In genomic region chr2:147846382-147847081, GRCh38 we compare ENCODE assay signal across 1 cellular context.
TF ChIP-seq lines count a peak whose summit lies in the region.

No MANE protein-coding gene starts in this region.

TF ChIP-seq in SK-N-SH treated with all-trans-retinoic acid at 6 μM for 48 hours, 23 proteins besides CTCF, POLR2A, EP300 and RAD21 (continued from another document):
- TF ChIP-seq, protein P1, sequence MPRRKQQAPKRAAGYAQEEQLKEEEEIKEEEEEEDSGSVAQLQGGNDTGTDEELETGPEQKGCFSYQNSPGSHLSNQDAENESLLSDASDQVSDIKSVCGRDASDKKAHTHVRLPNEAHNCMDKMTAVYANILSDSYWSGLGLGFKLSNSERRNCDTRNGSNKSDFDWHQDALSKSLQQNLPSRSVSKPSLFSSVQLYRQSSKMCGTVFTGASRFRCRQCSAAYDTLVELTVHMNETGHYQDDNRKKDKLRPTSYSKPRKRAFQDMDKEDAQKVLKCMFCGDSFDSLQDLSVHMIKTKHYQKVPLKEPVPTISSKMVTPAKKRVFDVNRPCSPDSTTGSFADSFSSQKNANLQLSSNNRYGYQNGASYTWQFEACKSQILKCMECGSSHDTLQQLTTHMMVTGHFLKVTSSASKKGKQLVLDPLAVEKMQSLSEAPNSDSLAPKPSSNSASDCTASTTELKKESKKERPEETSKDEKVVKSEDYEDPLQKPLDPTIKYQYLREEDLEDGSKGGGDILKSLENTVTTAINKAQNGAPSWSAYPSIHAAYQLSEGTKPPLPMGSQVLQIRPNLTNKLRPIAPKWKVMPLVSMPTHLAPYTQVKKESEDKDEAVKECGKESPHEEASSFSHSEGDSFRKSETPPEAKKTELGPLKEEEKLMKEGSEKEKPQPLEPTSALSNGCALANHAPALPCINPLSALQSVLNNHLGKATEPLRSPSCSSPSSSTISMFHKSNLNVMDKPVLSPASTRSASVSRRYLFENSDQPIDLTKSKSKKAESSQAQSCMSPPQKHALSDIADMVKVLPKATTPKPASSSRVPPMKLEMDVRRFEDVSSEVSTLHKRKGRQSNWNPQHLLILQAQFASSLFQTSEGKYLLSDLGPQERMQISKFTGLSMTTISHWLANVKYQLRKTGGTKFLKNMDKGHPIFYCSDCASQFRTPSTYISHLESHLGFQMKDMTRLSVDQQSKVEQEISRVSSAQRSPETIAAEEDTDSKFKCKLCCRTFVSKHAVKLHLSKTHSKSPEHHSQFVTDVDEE (CRISPR knock-in tag; IDR thresholded peaks at IDR 0.05) = no peak
- TF ChIP-seq ZNF8 (CRISPR knock-in tag; IDR thresholded peaks at IDR 0.05) = no peak
- no peak for TF ChIP-seq ZNF565 (CRISPR knock-in tag; conservative IDR thresholded peaks at IDR 0.05; ENCODE audit: low read depth)
- TF ChIP-seq TOX (CRISPR knock-in tag; IDR thresholded peaks at IDR 0.05; ENCODE audit: borderline replicate concordance) = no peak
- TF ChIP-seq PPARA (CRISPR knock-in tag; IDR thresholded peaks at IDR 0.05; ENCODE audit: borderline replicate concordance) = no peak
- TF ChIP-seq PATZ1 (CRISPR knock-in tag; IDR thresholded peaks at IDR 0.05; ENCODE audit: borderline replicate concordance) = no peak
